ENCODE assay signal across 1 cellular context in the genomic region with DNA sequence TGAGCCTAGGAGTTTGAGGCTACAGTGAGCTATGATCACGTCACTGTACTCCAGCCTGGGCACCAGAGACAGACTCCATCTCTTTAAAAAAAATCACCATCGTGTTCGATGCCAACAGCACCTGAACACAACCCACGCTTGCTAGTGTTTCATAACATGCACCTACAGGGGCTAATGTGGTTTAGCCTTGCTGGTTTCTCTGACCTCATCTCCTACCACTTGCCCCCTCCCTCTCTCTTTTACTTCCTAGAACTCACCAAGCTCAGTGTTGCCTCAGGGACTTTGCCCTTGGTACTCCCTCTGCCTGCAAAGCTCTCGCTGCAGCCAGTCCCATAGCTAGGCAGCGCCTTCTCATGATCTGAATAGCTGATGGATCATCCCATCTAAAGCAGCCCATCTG.
TF ChIP-seq lines count a peak whose summit lies in the region.

No MANE protein-coding gene starts in this region.

TF ChIP-seq in HepG2, 621 proteins besides CTCF, POLR2A, EP300 and RAD21 (continued from another document and continues in another):
- TF ChIP-seq, protein P1, sequence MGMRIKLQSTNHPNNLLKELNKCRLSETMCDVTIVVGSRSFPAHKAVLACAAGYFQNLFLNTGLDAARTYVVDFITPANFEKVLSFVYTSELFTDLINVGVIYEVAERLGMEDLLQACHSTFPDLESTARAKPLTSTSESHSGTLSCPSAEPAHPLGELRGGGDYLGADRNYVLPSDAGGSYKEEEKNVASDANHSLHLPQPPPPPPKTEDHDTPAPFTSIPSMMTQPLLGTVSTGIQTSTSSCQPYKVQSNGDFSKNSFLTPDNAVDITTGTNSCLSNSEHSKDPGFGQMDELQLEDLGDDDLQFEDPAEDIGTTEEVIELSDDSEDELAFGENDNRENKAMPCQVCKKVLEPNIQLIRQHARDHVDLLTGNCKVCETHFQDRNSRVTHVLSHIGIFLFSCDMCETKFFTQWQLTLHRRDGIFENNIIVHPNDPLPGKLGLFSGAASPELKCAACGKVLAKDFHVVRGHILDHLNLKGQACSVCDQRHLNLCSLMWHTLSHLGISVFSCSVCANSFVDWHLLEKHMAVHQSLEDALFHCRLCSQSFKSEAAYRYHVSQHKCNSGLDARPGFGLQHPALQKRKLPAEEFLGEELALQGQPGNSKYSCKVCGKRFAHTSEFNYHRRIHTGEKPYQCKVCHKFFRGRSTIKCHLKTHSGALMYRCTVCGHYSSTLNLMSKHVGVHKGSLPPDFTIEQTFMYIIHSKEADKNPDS (CRISPR knock-in tag; IDR thresholded peaks at IDR 0.05) = no peak
- no peak for TF ChIP-seq SETDB1 (CRISPR knock-in tag; IDR thresholded peaks at IDR 0.05; ENCODE audit: borderline replicate concordance)
- TF ChIP-seq NPAS2 (CRISPR knock-in tag; IDR thresholded peaks at IDR 0.05; ENCODE audit: borderline replicate concordance) = no peak
- no peak for TF ChIP-seq ZFX (CRISPR knock-in tag; IDR thresholded peaks at IDR 0.05; ENCODE audit: low read depth)
- TF ChIP-seq, protein P2, sequence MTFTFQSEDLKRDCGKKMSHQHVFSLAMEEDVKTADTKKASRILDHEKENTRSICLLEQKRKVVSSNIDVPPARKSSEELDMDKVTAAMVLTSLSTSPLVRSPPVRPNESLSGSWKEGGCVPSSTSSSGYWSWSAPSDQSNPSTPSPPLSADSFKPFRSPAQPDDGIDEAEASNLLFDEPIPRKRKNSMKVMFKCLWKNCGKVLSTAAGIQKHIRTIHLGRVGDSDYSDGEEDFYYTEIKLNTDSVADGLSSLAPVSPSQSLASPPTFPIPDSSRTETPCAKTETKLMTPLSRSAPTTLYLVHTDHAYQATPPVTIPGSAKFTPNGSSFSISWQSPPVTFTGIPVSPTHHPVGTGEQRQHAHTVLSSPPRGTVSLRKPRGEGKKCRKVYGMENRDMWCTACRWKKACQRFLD (CRISPR knock-in tag; IDR thresholded peaks at IDR 0.05; ENCODE audit: borderline replicate concordance) = no peak
- TF ChIP-seq ZNF292 (CRISPR knock-in tag; IDR thresholded peaks at IDR 0.05; ENCODE audit: borderline replicate concordance, low read depth) = peak; percentile 81; the same call in 1 of the 2 replicates
- TF ChIP-seq HOXA7 (CRISPR knock-in tag; IDR thresholded peaks at IDR 0.05) = no peak
- peak; percentile 44; the same call in 1 of the 2 replicates for TF ChIP-seq MAZ (IDR thresholded peaks at IDR 0.05; ENCODE audit: borderline replicate concordance, low read depth, low read length)
- no peak for TF ChIP-seq MAZ (CRISPR knock-in tag; IDR thresholded peaks at IDR 0.05; ENCODE audit: low read depth)
- no peak for TF ChIP-seq ZNF44 (CRISPR knock-in tag; IDR thresholded peaks at IDR 0.05)
- TF ChIP-seq ZNF552 (CRISPR knock-in tag; IDR thresholded peaks at IDR 0.05; ENCODE audit: borderline replicate concordance) = no peak
- no peak; the same call in 1 of the 2 replicates for TF ChIP-seq KLF6 (CRISPR knock-in tag; IDR thresholded peaks at IDR 0.05)
- TF ChIP-seq NFIB (CRISPR knock-in tag; IDR thresholded peaks at IDR 0.05; ENCODE audit: borderline replicate concordance) = no peak
- no peak for TF ChIP-seq ZNF761 (CRISPR knock-in tag; conservative IDR thresholded peaks at IDR 0.05)
- no peak for TF ChIP-seq ZBTB7B (CRISPR knock-in tag; IDR thresholded peaks at IDR 0.05)
- TF ChIP-seq JUN (CRISPR knock-in tag; IDR thresholded peaks at IDR 0.05) = no peak
- no peak for TF ChIP-seq SSRP1 (CRISPR knock-in tag; IDR thresholded peaks at IDR 0.05)
- no peak for TF ChIP-seq ATRX (CRISPR knock-in tag; IDR thresholded peaks at IDR 0.05; ENCODE audit: borderline replicate concordance)
- TF ChIP-seq GABPB1 (CRISPR knock-in tag; IDR thresholded peaks at IDR 0.05) = no peak
- TF ChIP-seq, protein P3, sequence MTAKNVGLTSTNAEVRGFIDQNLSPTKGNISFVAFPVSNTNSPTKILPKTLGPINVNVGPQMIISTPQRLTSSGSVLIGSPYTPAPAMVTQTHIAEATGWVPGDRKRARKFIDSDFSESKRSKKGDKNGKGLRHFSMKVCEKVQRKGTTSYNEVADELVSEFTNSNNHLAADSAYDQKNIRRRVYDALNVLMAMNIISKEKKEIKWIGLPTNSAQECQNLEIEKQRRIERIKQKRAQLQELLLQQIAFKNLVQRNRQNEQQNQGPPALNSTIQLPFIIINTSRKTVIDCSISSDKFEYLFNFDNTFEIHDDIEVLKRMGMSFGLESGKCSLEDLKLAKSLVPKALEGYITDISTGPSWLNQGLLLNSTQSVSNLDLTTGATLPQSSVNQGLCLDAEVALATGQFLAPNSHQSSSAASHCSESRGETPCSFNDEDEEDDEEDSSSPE (CRISPR knock-in tag; IDR thresholded peaks at IDR 0.05) = no peak
- peak; percentile 84 for TF ChIP-seq BCL6 (CRISPR knock-in tag; IDR thresholded peaks at IDR 0.05)
- TF ChIP-seq AGO1 (IDR thresholded peaks at IDR 0.05; ENCODE audit: low read depth, low read length, poor library complexity, severe bottlenecking) = no peak
- no peak for TF ChIP-seq NFYC (CRISPR knock-in tag; IDR thresholded peaks at IDR 0.05)
- no peak for TF ChIP-seq ZBTB8A (CRISPR knock-in tag; IDR thresholded peaks at IDR 0.05; ENCODE audit: borderline replicate concordance, low read depth)
- TF ChIP-seq TOE1 (CRISPR knock-in tag; IDR thresholded peaks at IDR 0.05) = no peak
- TF ChIP-seq, protein P4, sequence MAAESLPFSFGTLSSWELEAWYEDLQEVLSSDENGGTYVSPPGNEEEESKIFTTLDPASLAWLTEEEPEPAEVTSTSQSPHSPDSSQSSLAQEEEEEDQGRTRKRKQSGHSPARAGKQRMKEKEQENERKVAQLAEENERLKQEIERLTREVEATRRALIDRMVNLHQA (CRISPR knock-in tag; IDR thresholded peaks at IDR 0.05) = no peak
- no peak for TF ChIP-seq MED13 (CRISPR knock-in tag; IDR thresholded peaks at IDR 0.05)
- TF ChIP-seq NR2F6 (IDR thresholded peaks at IDR 0.05) = no peak
- TF ChIP-seq NR2F6 (CRISPR knock-in tag; IDR thresholded peaks at IDR 0.05) = no peak
- TF ChIP-seq, protein P5, sequence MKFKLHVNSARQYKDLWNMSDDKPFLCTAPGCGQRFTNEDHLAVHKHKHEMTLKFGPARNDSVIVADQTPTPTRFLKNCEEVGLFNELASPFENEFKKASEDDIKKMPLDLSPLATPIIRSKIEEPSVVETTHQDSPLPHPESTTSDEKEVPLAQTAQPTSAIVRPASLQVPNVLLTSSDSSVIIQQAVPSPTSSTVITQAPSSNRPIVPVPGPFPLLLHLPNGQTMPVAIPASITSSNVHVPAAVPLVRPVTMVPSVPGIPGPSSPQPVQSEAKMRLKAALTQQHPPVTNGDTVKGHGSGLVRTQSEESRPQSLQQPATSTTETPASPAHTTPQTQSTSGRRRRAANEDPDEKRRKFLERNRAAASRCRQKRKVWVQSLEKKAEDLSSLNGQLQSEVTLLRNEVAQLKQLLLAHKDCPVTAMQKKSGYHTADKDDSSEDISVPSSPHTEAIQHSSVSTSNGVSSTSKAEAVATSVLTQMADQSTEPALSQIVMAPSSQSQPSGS (CRISPR knock-in tag; IDR thresholded peaks at IDR 0.05) = peak; percentile 69; the same call in 1 of the 2 replicates
- no peak for TF ChIP-seq IKZF1 (IDR thresholded peaks at IDR 0.05)
- no peak for TF ChIP-seq ZNF343 (CRISPR knock-in tag; IDR thresholded peaks at IDR 0.05)
- TF ChIP-seq, protein P6, sequence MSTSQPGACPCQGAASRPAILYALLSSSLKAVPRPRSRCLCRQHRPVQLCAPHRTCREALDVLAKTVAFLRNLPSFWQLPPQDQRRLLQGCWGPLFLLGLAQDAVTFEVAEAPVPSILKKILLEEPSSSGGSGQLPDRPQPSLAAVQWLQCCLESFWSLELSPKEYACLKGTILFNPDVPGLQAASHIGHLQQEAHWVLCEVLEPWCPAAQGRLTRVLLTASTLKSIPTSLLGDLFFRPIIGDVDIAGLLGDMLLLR (CRISPR knock-in tag; IDR thresholded peaks at IDR 0.05) = no peak
- no peak for TF ChIP-seq ZFP37 (CRISPR knock-in tag; IDR thresholded peaks at IDR 0.05; ENCODE audit: borderline replicate concordance)
- TF ChIP-seq ZNF468 (CRISPR knock-in tag; IDR thresholded peaks at IDR 0.05) = no peak
- peak; percentile 24; the same call in 1 of the 2 replicates for TF ChIP-seq FOXJ3 (CRISPR knock-in tag; IDR thresholded peaks at IDR 0.05; ENCODE audit: borderline replicate concordance)
- no peak for TF ChIP-seq GLI4 (CRISPR knock-in tag; IDR thresholded peaks at IDR 0.05; ENCODE audit: borderline replicate concordance)
- peak; percentile 51; the same call in 1 of the 2 replicates for TF ChIP-seq MIER3 (CRISPR knock-in tag; IDR thresholded peaks at IDR 0.05; ENCODE audit: borderline replicate concordance)
- TF ChIP-seq MATR3 (CRISPR knock-in tag; IDR thresholded peaks at IDR 0.05) = no peak
- no peak for TF ChIP-seq ZNF484 (CRISPR knock-in tag; IDR thresholded peaks at IDR 0.05; ENCODE audit: borderline replicate concordance, low read depth)
- TF ChIP-seq, protein P7, sequence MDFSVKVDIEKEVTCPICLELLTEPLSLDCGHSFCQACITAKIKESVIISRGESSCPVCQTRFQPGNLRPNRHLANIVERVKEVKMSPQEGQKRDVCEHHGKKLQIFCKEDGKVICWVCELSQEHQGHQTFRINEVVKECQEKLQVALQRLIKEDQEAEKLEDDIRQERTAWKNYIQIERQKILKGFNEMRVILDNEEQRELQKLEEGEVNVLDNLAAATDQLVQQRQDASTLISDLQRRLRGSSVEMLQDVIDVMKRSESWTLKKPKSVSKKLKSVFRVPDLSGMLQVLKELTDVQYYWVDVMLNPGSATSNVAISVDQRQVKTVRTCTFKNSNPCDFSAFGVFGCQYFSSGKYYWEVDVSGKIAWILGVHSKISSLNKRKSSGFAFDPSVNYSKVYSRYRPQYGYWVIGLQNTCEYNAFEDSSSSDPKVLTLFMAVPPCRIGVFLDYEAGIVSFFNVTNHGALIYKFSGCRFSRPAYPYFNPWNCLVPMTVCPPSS (IDR thresholded peaks at IDR 0.05) = no peak
- no peak for TF ChIP-seq CHCHD3 (CRISPR knock-in tag; IDR thresholded peaks at IDR 0.05)
- TF ChIP-seq, protein P8, sequence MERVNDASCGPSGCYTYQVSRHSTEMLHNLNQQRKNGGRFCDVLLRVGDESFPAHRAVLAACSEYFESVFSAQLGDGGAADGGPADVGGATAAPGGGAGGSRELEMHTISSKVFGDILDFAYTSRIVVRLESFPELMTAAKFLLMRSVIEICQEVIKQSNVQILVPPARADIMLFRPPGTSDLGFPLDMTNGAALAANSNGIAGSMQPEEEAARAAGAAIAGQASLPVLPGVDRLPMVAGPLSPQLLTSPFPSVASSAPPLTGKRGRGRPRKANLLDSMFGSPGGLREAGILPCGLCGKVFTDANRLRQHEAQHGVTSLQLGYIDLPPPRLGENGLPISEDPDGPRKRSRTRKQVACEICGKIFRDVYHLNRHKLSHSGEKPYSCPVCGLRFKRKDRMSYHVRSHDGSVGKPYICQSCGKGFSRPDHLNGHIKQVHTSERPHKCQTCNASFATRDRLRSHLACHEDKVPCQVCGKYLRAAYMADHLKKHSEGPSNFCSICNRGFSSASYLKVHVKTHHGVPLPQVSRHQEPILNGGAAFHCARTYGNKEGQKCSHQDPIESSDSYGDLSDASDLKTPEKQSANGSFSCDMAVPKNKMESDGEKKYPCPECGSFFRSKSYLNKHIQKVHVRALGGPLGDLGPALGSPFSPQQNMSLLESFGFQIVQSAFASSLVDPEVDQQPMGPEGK (CRISPR knock-in tag; IDR thresholded peaks at IDR 0.05) = peak; percentile 47; the same call in 1 of the 2 replicates
- TF ChIP-seq GATAD2A (CRISPR knock-in tag; IDR thresholded peaks at IDR 0.05) = peak; percentile 75
- TF ChIP-seq PCBP2 (optimal IDR thresholded peaks at IDR 0.05; ENCODE audit: low read depth, low read length, poor library complexity, severe bottlenecking) = no peak
- TF ChIP-seq, protein P9, sequence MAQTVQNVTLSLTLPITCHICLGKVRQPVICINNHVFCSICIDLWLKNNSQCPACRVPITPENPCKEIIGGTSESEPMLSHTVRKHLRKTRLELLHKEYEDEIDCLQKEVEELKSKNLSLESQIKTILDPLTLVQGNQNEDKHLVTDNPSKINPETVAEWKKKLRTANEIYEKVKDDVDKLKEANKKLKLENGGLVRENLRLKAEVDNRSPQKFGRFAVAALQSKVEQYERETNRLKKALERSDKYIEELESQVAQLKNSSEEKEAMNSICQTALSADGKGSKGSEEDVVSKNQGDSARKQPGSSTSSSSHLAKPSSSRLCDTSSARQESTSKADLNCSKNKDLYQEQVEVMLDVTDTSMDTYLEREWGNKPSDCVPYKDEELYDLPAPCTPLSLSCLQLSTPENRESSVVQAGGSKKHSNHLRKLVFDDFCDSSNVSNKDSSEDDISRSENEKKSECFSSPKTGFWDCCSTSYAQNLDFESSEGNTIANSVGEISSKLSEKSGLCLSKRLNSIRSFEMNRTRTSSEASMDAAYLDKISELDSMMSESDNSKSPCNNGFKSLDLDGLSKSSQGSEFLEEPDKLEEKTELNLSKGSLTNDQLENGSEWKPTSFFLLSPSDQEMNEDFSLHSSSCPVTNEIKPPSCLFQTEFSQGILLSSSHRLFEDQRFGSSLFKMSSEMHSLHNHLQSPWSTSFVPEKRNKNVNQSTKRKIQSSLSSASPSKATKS (CRISPR knock-in tag; IDR thresholded peaks at IDR 0.05) = no peak
- no peak for TF ChIP-seq SRF (IDR thresholded peaks at IDR 0.05; ENCODE audit: low read depth, low read length)
- 0 out of 2 replicates have a peak, but pooled peaks have one; percentile 11 for TF ChIP-seq KAT8 (CRISPR knock-in tag; IDR thresholded peaks at IDR 0.05)
- TF ChIP-seq SRY (CRISPR knock-in tag; IDR thresholded peaks at IDR 0.05) = no peak
- no peak for TF ChIP-seq TP53 (CRISPR knock-in tag; conservative IDR thresholded peaks at IDR 0.05)
- TF ChIP-seq, protein P10, sequence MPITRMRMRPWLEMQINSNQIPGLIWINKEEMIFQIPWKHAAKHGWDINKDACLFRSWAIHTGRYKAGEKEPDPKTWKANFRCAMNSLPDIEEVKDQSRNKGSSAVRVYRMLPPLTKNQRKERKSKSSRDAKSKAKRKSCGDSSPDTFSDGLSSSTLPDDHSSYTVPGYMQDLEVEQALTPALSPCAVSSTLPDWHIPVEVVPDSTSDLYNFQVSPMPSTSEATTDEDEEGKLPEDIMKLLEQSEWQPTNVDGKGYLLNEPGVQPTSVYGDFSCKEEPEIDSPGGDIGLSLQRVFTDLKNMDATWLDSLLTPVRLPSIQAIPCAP (CRISPR knock-in tag; IDR thresholded peaks at IDR 0.05; ENCODE audit: low read depth) = no peak
- no peak for TF ChIP-seq HNRNPUL1 (IDR thresholded peaks at IDR 0.05; ENCODE audit: low read depth, low read length)
- no peak for TF ChIP-seq NONO (IDR thresholded peaks at IDR 0.05)
- TF ChIP-seq NONO (CRISPR knock-in tag; conservative IDR thresholded peaks at IDR 0.05) = no peak
- TF ChIP-seq SKI (IDR thresholded peaks at IDR 0.05; ENCODE audit: partially characterized antibody) = peak; percentile 39
- no peak for TF ChIP-seq MYC (CRISPR knock-in tag; IDR thresholded peaks at IDR 0.05; ENCODE audit: borderline replicate concordance)
- TF ChIP-seq STAT5B (CRISPR knock-in tag; IDR thresholded peaks at IDR 0.05) = no peak
- TF ChIP-seq, protein P11, sequence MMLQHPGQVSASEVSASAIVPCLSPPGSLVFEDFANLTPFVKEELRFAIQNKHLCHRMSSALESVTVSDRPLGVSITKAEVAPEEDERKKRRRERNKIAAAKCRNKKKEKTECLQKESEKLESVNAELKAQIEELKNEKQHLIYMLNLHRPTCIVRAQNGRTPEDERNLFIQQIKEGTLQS (CRISPR knock-in tag; IDR thresholded peaks at IDR 0.05) = no peak
- TF ChIP-seq ZIK1 (CRISPR knock-in tag; IDR thresholded peaks at IDR 0.05; ENCODE audit: borderline replicate concordance, low read depth) = no peak
- TF ChIP-seq IRF2 (CRISPR knock-in tag; IDR thresholded peaks at IDR 0.05) = 0 out of 2 replicates have a peak, but pooled peaks have one; percentile 11
- no peak for TF ChIP-seq ZNF549 (CRISPR knock-in tag; IDR thresholded peaks at IDR 0.05)
- TF ChIP-seq TEAD3 (CRISPR knock-in tag; optimal IDR thresholded peaks at IDR 0.05; ENCODE audit: borderline replicate concordance) = peak; percentile 37
